6 cellular contexts compared by ENCODE assay signal in genomic region chr11:726278-726915, GRCh38. TPM values are rescaled to one million over a fixed set of nuclear protein-coding genes. Genes with fewer than 3 reads are reported as not detected.
A peak's percentile ranks its signal among the peaks of the same experiment; 100 is the strongest.
DNase-seq lines count a peak whose midpoint lies in the region; ATAC-seq lines count a peak whose summit lies in the region.

No MANE protein-coding gene starts in this region.

- no peaks in the 10 kb centered on the region for H3K36me3 Mint-ChIP-seq in T-cell

- H3K9ac ChIP-seq in endocrine pancreas (ENCODE audit: control insufficient read depth, insufficient read depth, low read length): peak overlapping the region; percentile 47

- H3K4me1 ChIP-seq in endocrine pancreas (ENCODE audit: control insufficient read depth, insufficient read depth, low read length): no peaks in the 10 kb centered on the region

- no peaks in the 10 kb centered on the region for H3K36me3 ChIP-seq in endocrine pancreas (ENCODE audit: control insufficient read depth, insufficient read depth, low read length)

- peaks cover 6% of the 10 kb centered on the region in 2 donors for H3K27me3 Mint-ChIP-seq in T-cell

- ATAC-seq in GM18867 (IDR thresholded peaks at IDR 0.05; ENCODE audit: unreplicated experiment) (peak; percentile 36), T-cell (replicated peaks in 1 of 4) (peak; percentile 40 to 67 (median 62))

- H3K27ac Mint-ChIP-seq in T-cell: peak overlapping the region in 1 of 2 donors; percentile 72

- no peaks in the 10 kb centered on the region for H3K9me3 ChIP-seq in endocrine pancreas (ENCODE audit: control insufficient read depth, low read length)

- CTCF ChIA-PET in T-cell (lab: Charles Lee): interaction anchor here (0.6 to 2.5 kb wide), 12 partner anchors 11 to 1577 kb away, joined by 3 to 14 read pairs (median 3); partner anchors contain the start of genes DEAF1 (in 1 of the 2), PHRF1 (in 1 of the 2) and TMEM80 (in 1 of the 2)

- no peaks in the 10 kb centered on the region for H3K27me3 ChIP-seq in endocrine pancreas (ENCODE audit: control insufficient read depth, insufficient read depth, low read length)

- no peaks in the 10 kb centered on the region for H3K9me3 Mint-ChIP-seq in T-cell

- POLR2A ChIA-PET in T-cell (lab: Charles Lee): interaction anchor here (0.6 to 0.9 kb wide), 4 partner anchors 31 to 74 kb away, joined by 3 to 8 read pairs (median 5); partner anchors contain the start of gene TMEM80 (in 1 of the 2)

- peak in 23 of 34 experiments; percentile 25 to 60 (median 43) for DNase-seq in T-cell
- peak; percentile 65 for DNase-seq in stimulated activated CD4-positive, alpha-beta T cell treated with anti-CD3 and anti-CD28 coated beads, Interleukin-15, amount 100 ng/mL, for 24 hours
- DNase-seq in islet precursor cell: no peak
- no peak for DNase-seq in HuH-7 (ENCODE audit: low spot score)

- H3K4me3 ChIP-seq in endocrine pancreas (ENCODE audit: control insufficient read depth, insufficient read depth, low read length): no peak overlapping the region

- peaks cover 6 to 20% (median 12%) of the 10 kb centered on the region in 3 donors for H3K4me1 Mint-ChIP-seq in T-cell

- peak overlapping the region; percentile 60 to 73 (median 67) for H3K4me3 Mint-ChIP-seq in T-cell

RNA-seq across cellular contexts. Expression of gene EPS8L2, which starts 20.4 kb away (rescaled TPM):
- total RNA-seq in T-cell: 10 to 100 TPM in 4 of 5 donors, 1 to 10 TPM in 1; 7.5 to 18.5 (median 14.6) TPM

RNA-seq across cellular contexts. Expression of gene TALDO1, which starts 20.9 kb away (rescaled TPM):
- 100 to 1,000 TPM in 3 of 5 donors, 10 to 100 TPM in 2; 60.5 to 106 (median 102) TPM for total RNA-seq in T-cell

RNA-seq across cellular contexts. Expression of gene TMEM80, which starts 30.8 kb away (rescaled TPM):
- 10 to 100 TPM; 21.2 to 43.9 (median 42.4) TPM for total RNA-seq in T-cell

RNA-seq across cellular contexts. Expression of gene DEAF1, which starts 31.4 kb away (rescaled TPM):
- total RNA-seq in T-cell: 100 to 1,000 TPM in 1 of 5 donors, 10 to 100 TPM in 4; 55.8 to 121 (median 57.3) TPM

RNA-seq across cellular contexts. Expression of gene GATD1, which starts 50.9 kb away (rescaled TPM):
- total RNA-seq in T-cell: 10 to 100 TPM; 40.8 to 73.5 (median 70.2) TPM

Comparison
In these comparisons a context has a peak if more than half of its experiments do, and no peak if none do; other contexts are left out.
1. DNase-seq: peak in T-cell (23 of 34) and stimulated activated CD4-positive, alpha-beta T cell treated with anti-CD3 and anti-CD28 coated beads, Interleukin-15, amount 100 ng/mL, for 24 hours (single experiment); none in islet precursor cell (single experiment) and HuH-7 (single experiment).